ENCODE assay signal across 1 cellular context in the genomic region with DNA sequence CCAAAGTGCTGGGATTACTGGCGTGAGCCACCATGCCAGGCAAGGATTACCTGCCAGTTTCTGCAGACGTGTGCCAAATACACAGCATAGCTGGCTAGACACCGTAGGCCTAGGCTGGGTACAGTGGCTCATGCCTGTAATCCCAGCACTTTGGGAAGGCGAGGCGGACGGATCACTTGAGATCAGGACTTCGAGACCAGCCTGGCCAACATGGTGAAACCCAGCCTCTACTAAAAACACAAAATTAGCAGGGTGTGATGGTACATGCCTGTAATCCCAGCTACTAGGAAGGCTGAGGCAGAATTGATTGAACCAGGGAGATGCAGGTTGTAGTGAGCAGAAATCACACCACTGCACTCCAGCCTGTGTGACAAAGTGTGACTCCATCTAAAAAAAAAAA.
TF ChIP-seq lines count a peak whose summit lies in the region.

No MANE protein-coding gene starts in this region.

TF ChIP-seq in HCT116, 20 proteins besides CTCF, POLR2A, EP300 and RAD21 (continued from another document):
- TF ChIP-seq SP1 (IDR thresholded peaks at IDR 0.05; ENCODE audit: low read depth) = no peak
TF ChIP-seq in HCT116: peak in this region for 0.
